8 cellular contexts compared by ENCODE assay signal in the genomic region with DNA sequence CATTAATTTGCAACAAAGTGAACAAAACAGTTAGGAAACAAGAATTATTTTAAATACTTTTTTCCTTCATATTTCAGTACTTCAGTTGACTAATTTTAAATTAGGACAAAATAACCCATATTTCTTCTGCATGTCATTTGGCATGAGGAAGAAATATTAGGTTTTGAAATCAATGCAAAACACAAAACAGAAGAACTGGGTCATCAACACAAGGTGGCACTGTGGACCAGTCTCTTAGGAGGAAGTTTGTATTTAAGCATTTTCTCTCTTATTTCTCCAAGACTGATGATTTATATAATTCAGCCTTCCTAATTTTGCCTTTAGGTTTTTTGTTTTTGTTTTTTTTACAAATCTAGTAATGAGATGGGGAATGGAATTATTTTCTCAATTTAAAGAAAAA.
A peak's percentile ranks its signal among the peaks of the same experiment; 100 is the strongest.
DNase-seq lines count a peak whose midpoint lies in the region; ATAC-seq and TF ChIP-seq lines count a peak whose summit lies in the region.

No MANE protein-coding gene starts in this region.

- H3K9me3 ChIP-seq in heart right ventricle (peaks cover 0 to 7% (median 0%) of the 10 kb centered on the region in 11 donors), SU-DHL-6 (ENCODE audit: insufficient read depth, low read length) (no peaks in the 10 kb centered on the region), upper lobe of right lung (no peaks in the 10 kb centered on the region)

- DNase-seq in heart right ventricle (no peak), Right ventricle myocardium superior (no peak), HT1080 (ENCODE audit: low read depth) (peak; percentile 26), head of caudate nucleus (peak in 34 of 42 donors; percentile 5 to 71 (median 31)), upper lobe of right lung (no peak)

- H3K4me1 ChIP-seq in heart right ventricle (no peaks in the 10 kb centered on the region), upper lobe of right lung (no peaks in the 10 kb centered on the region)

- no peaks in the 10 kb centered on the region for H3K36me3 ChIP-seq in heart right ventricle
- H3K36me3 ChIP-seq in SU-DHL-6 (ENCODE audit: low read length), result no peaks in the 10 kb centered on the region
- no peaks in the 10 kb centered on the region for H3K36me3 ChIP-seq in upper lobe of right lung

- ATAC-seq in heart right ventricle (no peak), Right ventricle myocardium superior (ENCODE audit: poor library complexity) (no peak), upper lobe of right lung (no peak), HG03175 (IDR thresholded peaks at IDR 0.05; ENCODE audit: unreplicated experiment) (no peak), HG03571 (IDR thresholded peaks at IDR 0.05; ENCODE audit: unreplicated experiment) (no peak)

- no peak overlapping the region for H3K4me3 ChIP-seq in heart right ventricle
- no peak overlapping the region for H3K4me3 ChIP-seq in SU-DHL-6 (ENCODE audit: insufficient read depth, low read length, poor library complexity, severe bottlenecking)
- H3K4me3 ChIP-seq in upper lobe of right lung, result no peak overlapping the region

- H3K27ac ChIP-seq in heart right ventricle (no peak overlapping the region), SU-DHL-6 (ENCODE audit: low read depth, low read length) (no peak overlapping the region), upper lobe of right lung (no peak overlapping the region)

- H4K20me1 ChIP-seq in SU-DHL-6 (ENCODE audit: low read depth, low read length), result no peaks in the 10 kb centered on the region

- no peaks in the 10 kb centered on the region for H3K9me2 ChIP-seq in SU-DHL-6 (replicated peaks; ENCODE audit: insufficient read depth, low read length)

- intact Hi-C loops in heart right ventricle (cut with DNase I) (loop anchor here in 5 of 10 donors (5.0 to 10.0 kb wide), 2 partner anchors 1233 to 1241 kb away; no protein-coding TSS in a partner anchor), Right ventricle myocardium superior (cut with DNase I) (no loop called here), head of caudate nucleus (cut with DNase I) (no loop called here), upper lobe of right lung (cut with DNase I) (no loop called here)

- no peak overlapping the region for H3K4me2 ChIP-seq in SU-DHL-6 (ENCODE audit: low read depth, low read length, poor library complexity, severe bottlenecking)

- TF ChIP-seq CTCF in heart right ventricle (IDR thresholded peaks at IDR 0.05) (peak; percentile 23 to 71 (median 59)), SU-DHL-6 (IDR thresholded peaks at IDR 0.05; ENCODE audit: insufficient read depth, low read length, poor library complexity, severe bottlenecking) (peak; percentile 31), upper lobe of right lung (IDR thresholded peaks at IDR 0.05) (peak; percentile 56)

- no peak overlapping the region for H2AFZ ChIP-seq in SU-DHL-6 (ENCODE audit: low read depth, low read length, severe bottlenecking)

- H3K9ac ChIP-seq in SU-DHL-6 (ENCODE audit: low read length), result no peak overlapping the region

- no peaks in the 10 kb centered on the region for H3K79me2 ChIP-seq in SU-DHL-6 (ENCODE audit: insufficient read depth, low read length)

- H3F3A ChIP-seq in SU-DHL-6 (ENCODE audit: insufficient read depth), result no peaks in the 10 kb centered on the region

- no peaks in the 10 kb centered on the region for H3K27me3 ChIP-seq in heart right ventricle
- no peaks in the 10 kb centered on the region for H3K27me3 ChIP-seq in SU-DHL-6 (ENCODE audit: low read length)
- no peaks in the 10 kb centered on the region for H3K27me3 ChIP-seq in upper lobe of right lung

Comparison
In these comparisons a context has a peak if more than half of its experiments do, and no peak if none do; other contexts are left out.
1. DNase-seq: peak in HT1080 (single experiment) and head of caudate nucleus (34 of 42); none in heart right ventricle (0 of 2), Right ventricle myocardium superior (single experiment) and upper lobe of right lung (single experiment).
2. Peak in every context shown above with its lines, with median percentiles within 50 percentile points of each other: CTCF ChIP-seq.